12 cellular contexts compared by ENCODE assay signal in the genomic region with DNA sequence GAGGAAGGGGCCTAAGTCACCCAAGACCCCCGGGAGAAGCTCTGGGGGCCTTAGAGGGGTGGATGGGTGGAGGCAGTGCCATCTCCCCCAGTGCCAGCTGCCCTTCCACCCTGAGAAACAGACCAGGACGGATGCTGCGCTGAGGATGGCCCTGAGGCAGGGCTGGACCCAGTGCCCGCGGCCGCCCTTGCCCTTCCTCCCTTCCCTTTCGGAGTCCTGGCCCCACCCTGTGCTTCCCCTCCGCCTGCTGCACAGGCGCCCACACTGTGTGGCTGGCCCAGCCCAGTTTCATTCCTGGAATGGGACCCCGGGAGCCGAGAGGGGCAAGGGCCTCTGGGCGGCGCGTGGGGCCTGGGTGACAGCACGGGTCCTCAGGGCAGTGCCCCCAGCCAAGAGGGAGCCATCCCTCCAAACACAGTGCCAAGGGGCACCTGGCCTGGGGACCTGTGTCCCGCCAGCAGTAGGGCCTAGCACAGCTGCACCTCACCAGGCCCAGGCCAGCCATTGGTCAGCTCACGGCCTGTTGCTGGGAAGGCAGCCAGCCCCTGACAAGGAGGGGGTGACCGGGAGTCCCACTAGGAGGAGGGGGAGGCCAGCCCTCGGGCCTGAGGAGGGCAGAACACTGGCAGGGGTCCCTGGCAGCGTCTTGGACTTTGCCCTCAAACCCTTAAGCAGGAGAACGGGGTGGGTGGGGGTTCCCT. TPM values are rescaled to one million over a fixed set of nuclear protein-coding genes. Genes with fewer than 3 reads are reported as not detected.
DNase-seq lines count a peak whose midpoint lies in the region; ATAC-seq and TF ChIP-seq lines count a peak whose summit lies in the region.
"Had no signal": no experiment of that assay in that cellular context is flagged by ENCODE, and none has a peak within 500 bp of the region (broad histone marks: within the 10 kb centered on the region; RNA-seq: fewer than 3 reads in every experiment).

No MANE protein-coding gene starts in this region.

- TF ChIP-seq CTCF in RWPE1 (conservative IDR thresholded peaks at IDR 0.05; ENCODE audit: low read depth) = no peak
- TF ChIP-seq CTCF in fibroblast of lung (conservative IDR thresholded peaks at IDR 0.05 in 1 of 2, IDR thresholded peaks at IDR 0.05 in 1 of 2; ENCODE audit: low read depth in 1 of 2, low read length in 2 of 2) = no peak
- TF ChIP-seq CTCF in suprapubic skin (IDR thresholded peaks at IDR 0.05) = no peak

- CTCF ChIA-PET in RWPE1 (lab: Yijun Ruan, JAX) = no interaction called here

- no peak for TF ChIP-seq POLR2A in suprapubic skin (IDR thresholded peaks at IDR 0.05)

- 67% methylated on average over 1 of the region's 21 CpGs for WGBS in suprapubic skin

- no peak overlapping the region for H3K4me3 ChIP-seq in fibroblast of lung (replicated peaks in 1 of 4; ENCODE audit: control extremely low read depth in 1 of 4, insufficient read depth in 1 of 4, low read depth in 3 of 4, low read length in 4 of 4)
- no peak overlapping the region for H3K4me3 ChIP-seq in mucosa of rectum (ENCODE audit: low read length in 2 of 2)
- peak overlapping the region; percentile 40 for H3K4me3 ChIP-seq in suprapubic skin
- H3K4me3 ChIP-seq in HAP-1 = no peak overlapping the region

- in situ Hi-C loops in HAP-1 (cut with MboI; ENCODE audit: low sequenced_read_pairs) = no loop called here

- no peaks in the 10 kb centered on the region for H3K79me2 ChIP-seq in fibroblast of lung (ENCODE audit: control insufficient read depth, insufficient read depth, low read length)

- POLR2A ChIA-PET in RWPE1 (lab: Yijun Ruan, JAX; ENCODE audit: low non-redundant PET) = no interaction called here

- peak overlapping the region; percentile 70 for H2AFZ ChIP-seq in fibroblast of lung (ENCODE audit: low read length)

- no peak for DNase-seq in RWPE1 (ENCODE audit: low spot score)
- peak in 1 of 2 donors; percentile 20 for DNase-seq in fibroblast of lung (ENCODE audit: low read depth in 2 of 2)
- DNase-seq in suprapubic skin (ENCODE audit: low spot score in 2 of 2) = peak in 1 of 2 donors; percentile 80
- no peak for DNase-seq in HAP-1 (ENCODE audit: low spot score in 2 of 2)
- DNase-seq: CD4-positive, alpha-beta memory T cell; small intestine had no signal

- H3K9ac ChIP-seq in fibroblast of lung (ENCODE audit: insufficient read depth, low read length) = peak overlapping the region; percentile 95
- peak overlapping the region; percentile 34 to 78 for H3K9ac ChIP-seq in mucosa of rectum (ENCODE audit: low read depth in 1 of 2, low read length in 2 of 2)

- ATAC-seq in HG02642 (IDR thresholded peaks at IDR 0.05; ENCODE audit: poor library complexity, unreplicated experiment) (no peak), GM21529 (IDR thresholded peaks at IDR 0.05; ENCODE audit: unreplicated experiment) (no peak), GM18517 (IDR thresholded peaks at IDR 0.05; ENCODE audit: unreplicated experiment) (no peak)
- ATAC-seq: activated CD4-positive, CD25-positive, alpha-beta regulatory T cell treated with anti-CD3 and anti-CD28 coated beads, Interleukin-2, amount 50 U/mL, for 24 hours had no signal

- H3K36me3 ChIP-seq in fibroblast of lung (ENCODE audit: control insufficient read depth, insufficient read depth, low read length) = no peaks in the 10 kb centered on the region
- no peaks in the 10 kb centered on the region for H3K36me3 ChIP-seq in mucosa of rectum (ENCODE audit: control insufficient read depth in 2 of 2, insufficient read depth in 2 of 2, low read length in 2 of 2)
- H3K36me3 ChIP-seq in suprapubic skin = no peaks in the 10 kb centered on the region
- no peaks in the 10 kb centered on the region for H3K36me3 ChIP-seq in HAP-1 (replicated peaks)

- H3K9me3 ChIP-seq in fibroblast of lung (ENCODE audit: control insufficient read depth, insufficient read depth, low read depth, low read length) (no peaks in the 10 kb centered on the region), mucosa of rectum (ENCODE audit: control insufficient read depth in 2 of 2, low read length in 2 of 2) (no peaks in the 10 kb centered on the region), suprapubic skin (no peaks in the 10 kb centered on the region), HAP-1 (no peaks in the 10 kb centered on the region)

- no peaks in the 10 kb centered on the region for H3K27me3 ChIP-seq in fibroblast of lung (ENCODE audit: control insufficient read depth, insufficient read depth, low read length)
- no peaks in the 10 kb centered on the region for H3K27me3 ChIP-seq in mucosa of rectum (ENCODE audit: control insufficient read depth in 2 of 2, insufficient read depth in 2 of 2, low read length in 2 of 2)
- H3K27me3 ChIP-seq in suprapubic skin = no peaks in the 10 kb centered on the region
- no peaks in the 10 kb centered on the region for H3K27me3 ChIP-seq in HAP-1 (ENCODE audit: low read depth)

- H4K20me1 ChIP-seq in fibroblast of lung (ENCODE audit: control insufficient read depth, extremely low read depth, insufficient read depth, low read length) = no peaks in the 10 kb centered on the region

- TF ChIP-seq EP300 in suprapubic skin (IDR thresholded peaks at IDR 0.05) = no peak

- H3K27ac ChIP-seq in RWPE1 (peak overlapping the region; percentile 99), fibroblast of lung (ENCODE audit: insufficient read depth, low read length) (peak overlapping the region; percentile 98), mucosa of rectum (ENCODE audit: low read depth in 2 of 2, low read length in 2 of 2) (peak overlapping the region; percentile 88 to 96), suprapubic skin (peak overlapping the region; percentile 96)
- H3K27ac ChIP-seq: epithelial cell of prostate had no signal

- H3K4me1 ChIP-seq in fibroblast of lung (ENCODE audit: control insufficient read depth, extremely low read depth, insufficient read depth, low read length) (peaks cover 23% of the 10 kb centered on the region), mucosa of rectum (ENCODE audit: control insufficient read depth in 2 of 2, insufficient read depth in 2 of 2, low read length in 2 of 2) (peaks cover 24% of the 10 kb centered on the region in 2 donors), suprapubic skin (peaks cover 52% of the 10 kb centered on the region), HAP-1 (peaks cover 14% of the 10 kb centered on the region)

- H3K4me2 ChIP-seq in fibroblast of lung (ENCODE audit: extremely low read depth, insufficient read depth, low read length) = peak overlapping the region; percentile 32

RNA-seq across cellular contexts. Expression of a gene that starts 13.4 kb away (rescaled TPM):
- total RNA-seq in fibroblast of lung (18.0 and 21.8 TPM in 2 replicates), suprapubic skin (10 to 100 TPM; 51.8 to 91.2 (median 68.1) TPM)
- 11.6 and 18.3 TPM in 2 replicates for polyA plus RNA-seq in fibroblast of lung
- 30.8 and 38.0 TPM in 2 replicates for polyA plus RNA-seq in fibroblast of lung (2012)
- 18.0 and 19.2 TPM in 2 replicates for polyA minus RNA-seq in fibroblast of lung (ENCODE audit: low replicate concordance)

RNA-seq across cellular contexts. Expression of a gene that starts 20.1 kb away (rescaled TPM):
- total RNA-seq in fibroblast of lung = 21.5 and 23.1 TPM in 2 replicates
- 8.2 and 9.7 TPM in 2 replicates for polyA plus RNA-seq in fibroblast of lung
- polyA plus RNA-seq in fibroblast of lung (2012) = 39.4 and 46.3 TPM in 2 replicates
- polyA minus RNA-seq in fibroblast of lung (ENCODE audit: low replicate concordance) = 6.5 and 10.0 TPM in 2 replicates
- 10 to 100 TPM; 18.6 to 47.3 (median 24.9) TPM for total RNA-seq in suprapubic skin
